ENCODE assay signal across 8 cellular contexts in the genomic region with DNA sequence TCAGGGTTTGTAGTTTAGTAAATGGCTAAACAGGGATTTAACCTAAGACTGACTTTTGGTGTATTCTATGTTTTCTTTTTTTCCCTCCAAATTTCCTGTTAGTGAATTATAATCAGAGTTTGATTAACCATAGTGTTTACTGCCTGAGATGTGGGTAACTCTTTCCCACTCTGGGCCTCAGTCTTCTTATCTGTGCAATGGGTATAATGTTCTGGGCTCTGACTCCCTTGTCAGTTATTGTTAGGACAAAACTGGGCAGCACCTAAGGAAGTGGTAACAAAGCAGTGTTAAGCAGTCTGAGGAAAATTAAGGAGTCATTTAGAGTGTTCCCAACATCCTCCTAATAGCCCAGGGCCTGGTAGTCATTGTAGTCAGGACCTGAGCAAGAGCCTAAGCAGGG.
"Had no signal": no experiment of that assay in that cellular context is flagged by ENCODE, and none has a peak within 500 bp of the region (broad histone marks: within the 10 kb centered on the region; RNA-seq: fewer than 3 reads in every experiment).

No MANE protein-coding gene starts in this region.

- FAIRE-seq: G401.6, GM12878, GM12891, GM12892, GM18507, GM19239 had no signal

- H3K4me3 ChIP-seq: GM12878 had no signal

- DNase-seq: GDM1, GF-D8 had no signal

- ATAC-seq: GM12878 had no signal
